ENCODE assay signal across 23 cellular contexts in the genomic region with DNA sequence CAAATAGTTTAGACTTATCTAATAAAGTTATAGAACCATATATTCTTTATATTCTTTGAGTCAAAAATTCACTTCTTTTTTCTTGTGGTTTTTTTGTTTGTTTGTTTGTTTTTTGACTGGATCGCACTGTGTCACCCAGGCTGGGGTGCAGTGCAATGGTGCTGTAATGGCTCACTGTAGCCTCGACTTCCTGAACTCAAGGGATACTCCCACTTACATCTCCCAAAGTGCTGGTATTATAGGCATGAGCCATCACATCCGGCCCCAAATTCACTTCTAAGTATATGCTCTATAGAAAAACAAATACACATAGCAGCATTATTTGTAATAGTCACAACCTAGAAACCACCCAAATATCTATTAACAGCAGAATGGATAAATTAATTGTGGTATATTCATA.
"Had no signal": no experiment of that assay in that cellular context is flagged by ENCODE, and none has a peak within 500 bp of the region (broad histone marks: within the 10 kb centered on the region; RNA-seq: fewer than 3 reads in every experiment).

No MANE protein-coding gene starts in this region.

- H3K36me3 ChIP-seq: colonic mucosa, esophagus squamous epithelium, gastroesophageal sphincter, left ventricle myocardium inferior, neural progenitor cell, right lobe of liver, tibial artery had no signal

- H3K4me2 ChIP-seq: neural progenitor cell had no signal

- H3K4me3 Mint-ChIP-seq: activated CD4-positive, alpha-beta memory T cell treated with anti-CD3 and anti-CD28 coated beads for 36 hours; activated naive CD8-positive, alpha-beta T cell treated with anti-CD3 and anti-CD28 coated beads, Interleukin-2, amount 10 ng/mL, durations not matched to agents 7 days and 5 days; naive thymus-derived CD8-positive, alpha-beta T cell; neural progenitor cell; stimulated activated naive CD8-positive, alpha-beta T cell treated with anti-CD3 and anti-CD28 coated beads, Interleukin-15, Interleukin-2, amounts not matched to agents 100 ng/mL and 50 ng/mL, for 24 hours had no signal

- H3K9me3 Mint-ChIP-seq: activated CD4-positive, alpha-beta memory T cell treated with anti-CD3 and anti-CD28 coated beads for 36 hours; activated naive CD8-positive, alpha-beta T cell treated with anti-CD3 and anti-CD28 coated beads, Interleukin-2, amount 10 ng/mL, durations not matched to agents 7 days and 5 days; naive thymus-derived CD8-positive, alpha-beta T cell; neural progenitor cell; stimulated activated naive CD8-positive, alpha-beta T cell treated with anti-CD3 and anti-CD28 coated beads, Interleukin-15, Interleukin-2, amounts not matched to agents 100 ng/mL and 50 ng/mL, for 24 hours had no signal

- H3K27me3 ChIP-seq: colonic mucosa, esophagus squamous epithelium, gastroesophageal sphincter, neural progenitor cell, right lobe of liver, tibial artery had no signal

- FAIRE-seq: bronchial epithelial cell had no signal

- H3K27ac ChIP-seq: colonic mucosa, esophagus squamous epithelium, gastroesophageal sphincter, left ventricle myocardium inferior, neural progenitor cell, right lobe of liver, skin epidermis, tibial artery had no signal

- H3K9ac ChIP-seq: neural progenitor cell had no signal

- H3K27me3 Mint-ChIP-seq: activated CD4-positive, alpha-beta memory T cell treated with anti-CD3 and anti-CD28 coated beads for 36 hours; activated naive CD8-positive, alpha-beta T cell treated with anti-CD3 and anti-CD28 coated beads, Interleukin-2, amount 10 ng/mL, durations not matched to agents 7 days and 5 days; stimulated activated naive CD8-positive, alpha-beta T cell treated with anti-CD3 and anti-CD28 coated beads, Interleukin-15, Interleukin-2, amounts not matched to agents 100 ng/mL and 50 ng/mL, for 24 hours had no signal

- H3K4me1 ChIP-seq: colonic mucosa, left ventricle myocardium inferior, neural progenitor cell, right lobe of liver had no signal

- ATAC-seq: gastroesophageal sphincter; naive thymus-derived CD8-positive, alpha-beta T cell; right lobe of liver had no signal

- H3K36me3 Mint-ChIP-seq: activated CD4-positive, alpha-beta memory T cell treated with anti-CD3 and anti-CD28 coated beads for 36 hours; activated naive CD8-positive, alpha-beta T cell treated with anti-CD3 and anti-CD28 coated beads, Interleukin-2, amount 10 ng/mL, durations not matched to agents 7 days and 5 days; naive thymus-derived CD8-positive, alpha-beta T cell; neural progenitor cell had no signal

- H3K4me1 Mint-ChIP-seq: neural progenitor cell had no signal

- DNase-seq: activated CD4-positive, alpha-beta memory T cell treated with anti-CD3 and anti-CD28 coated beads for 36 hours; activated CD4-positive, alpha-beta T cell treated with anti-CD3 and anti-CD28 coated beads for 4 hours; activated CD4-positive, CD25-positive, alpha-beta regulatory T cell; activated naive CD4-positive, alpha-beta T cell treated with Interleukin-2 at 50 U/mL for 16 hours; activated naive CD8-positive, alpha-beta T cell treated with anti-CD3 and anti-CD28 coated beads, Interleukin-2, amount 10 ng/mL, durations not matched to agents 7 days and 5 days; activated T-cell treated with anti-CD3 and anti-CD28 coated beads, Interleukin-2, amount 50 U/mL, for 48 hours; amniotic stem cell; colonic mucosa; esophagus squamous epithelium; head of caudate nucleus; hypothalamus; left ventricle myocardium inferior; naive thymus-derived CD8-positive, alpha-beta T cell; posterior cingulate gyrus; right lobe of liver; stimulated activated CD4-positive, alpha-beta T cell treated with anti-CD3 and anti-CD28 coated beads, Interleukin-1b, Interleukin-23, amount 100 ng/mL, for 48 hours; substantia nigra; tibial artery had no signal

- H3K27ac Mint-ChIP-seq: activated CD4-positive, alpha-beta memory T cell treated with anti-CD3 and anti-CD28 coated beads for 36 hours; activated naive CD8-positive, alpha-beta T cell treated with anti-CD3 and anti-CD28 coated beads, Interleukin-2, amount 10 ng/mL, durations not matched to agents 7 days and 5 days; naive thymus-derived CD8-positive, alpha-beta T cell; neural progenitor cell; stimulated activated naive CD8-positive, alpha-beta T cell treated with anti-CD3 and anti-CD28 coated beads, Interleukin-15, Interleukin-2, amounts not matched to agents 100 ng/mL and 50 ng/mL, for 24 hours had no signal

- H3K9me3 ChIP-seq: colonic mucosa, esophagus squamous epithelium, gastroesophageal sphincter, left ventricle myocardium inferior, right lobe of liver, tibial artery had no signal

- H2AFZ ChIP-seq: neural progenitor cell had no signal

- H3K4me3 ChIP-seq: colonic mucosa, esophagus squamous epithelium, gastroesophageal sphincter, left ventricle myocardium inferior, neural progenitor cell, right lobe of liver, skin epidermis, tibial artery had no signal
